ENCODE assay signal across 8 cellular contexts in genomic region chr2:174561283-174562275, GRCh38. TPM values are rescaled to one million over a fixed set of nuclear protein-coding genes. Genes with fewer than 3 reads are reported as not detected.
DNase-seq lines count a peak whose midpoint lies in the region; ATAC-seq and TF ChIP-seq lines count a peak whose summit lies in the region.

No MANE protein-coding gene starts in this region.

- no peak overlapping the region for H3K4me3 ChIP-seq in ovary

- TF ChIP-seq EP300 in ovary (IDR thresholded peaks at IDR 0.05), result no peak

- peak overlapping the region in 1 of 2 donors; percentile 36 for H3K27ac ChIP-seq in ovary

- H3K9me3 Mint-ChIP-seq in WTC11 (no peaks in the 10 kb centered on the region), endothelial cell (ENCODE audit: unreplicated experiment) (no peaks in the 10 kb centered on the region)

- H3K27me3 ChIP-seq in ovary, result no peaks in the 10 kb centered on the region

- POLR2A ChIA-PET in WTC11 (lab: Charles Lee), result no interaction called here

- WGBS in ovary, 3 donors, result 13 to 14% (median 13%) methylated on average over 11 of the region's 11 CpGs

- no peaks in the 10 kb centered on the region for H3K9me3 ChIP-seq in ovary

- intact Hi-C loops in ovary (cut with DNase I), result no loop called here

- no peak overlapping the region for H3K4me3 Mint-ChIP-seq in WTC11
- H3K4me3 Mint-ChIP-seq in endothelial cell (ENCODE audit: unreplicated experiment), result no peak overlapping the region

- ATAC-seq in WTC11 (peak; percentile 60), HG03520 (IDR thresholded peaks at IDR 0.05; ENCODE audit: unreplicated experiment) (no peak)

- H3K27ac Mint-ChIP-seq in WTC11 (no peak overlapping the region), endothelial cell (ENCODE audit: unreplicated experiment) (no peak overlapping the region)

- peaks cover 2% of the 10 kb centered on the region for H3K4me1 ChIP-seq in ovary (ENCODE audit: insufficient read depth)

- peaks cover 5% of the 10 kb centered on the region; the same call in 1 of the 2 replicates for H3K4me1 Mint-ChIP-seq in WTC11
- no peaks in the 10 kb centered on the region for H3K4me1 Mint-ChIP-seq in endothelial cell (ENCODE audit: unreplicated experiment)

- DNase-seq in COLO829 (ENCODE audit: low spot score), result peak; percentile 11
- no peak for DNase-seq in WTC11 (ENCODE audit: low spot score)
- peak; percentile 98 for DNase-seq in globus pallidus (ENCODE audit: low spot score)
- DNase-seq in ovary, result peak; percentile 76 to 88 (median 81)
- DNase-seq in HPDE6-E6E7 (ENCODE audit: extremely low spot score), result no peak
- no peak for DNase-seq in endothelial cell (ENCODE audit: low spot score)
- DNase-seq in NK-92 treated with Interleukin-12 subunit alpha and Interleukin-12 subunit beta, amount 100 ng/mL, for 24 hours (lab: John Stamatoyannopoulos, UW), result no peak

- no peak for TF ChIP-seq POLR2A in ovary (IDR thresholded peaks at IDR 0.05)

- H3K27me3 Mint-ChIP-seq in WTC11 (ENCODE audit: low read depth), result peaks cover 3% of the 10 kb centered on the region; the same call in 1 of the 2 replicates
- no peaks in the 10 kb centered on the region for H3K27me3 Mint-ChIP-seq in endothelial cell (ENCODE audit: unreplicated experiment)

- CTCF ChIA-PET in WTC11 (lab: Charles Lee), result interaction anchor here (0.6 to 2.3 kb wide), 3 partner anchors 15 to 573 kb away, joined by 3 to 12 read pairs (median 3); no protein-coding TSS in a partner anchor

- H3K36me3 Mint-ChIP-seq in WTC11, result no peaks in the 10 kb centered on the region
- H3K36me3 Mint-ChIP-seq in endothelial cell (ENCODE audit: low read depth, unreplicated experiment), result peaks cover 25% of the 10 kb centered on the region

- H3K36me3 ChIP-seq in ovary, result no peaks in the 10 kb centered on the region

- TF ChIP-seq CTCF in WTC11 (IDR thresholded peaks at IDR 0.05) (no peak), ovary (IDR thresholded peaks at IDR 0.05) (no peak), endothelial cell (IDR thresholded peaks at IDR 0.05; ENCODE audit: unreplicated experiment) (no peak)

TF ChIP-seq in WTC11, 78 proteins besides CTCF, POLR2A, EP300 and RAD21:
- no peak for TF ChIP-seq ZNF263 (CRISPR knock-in tag; IDR thresholded peaks at IDR 0.05; ENCODE audit: low read depth)

RNA-seq across cellular contexts. Expression of gene WIPF1, which starts 36.0 kb away (rescaled TPM):
- 6.4 to 6.7 TPM (median 6.4 TPM) in 3 replicates for total RNA-seq in WTC11 (2021)
- total RNA-seq in ovary, result 10 to 100 TPM in 6 of 7 donors, 1 to 10 TPM in 1; 9.7 to 42.6 (median 24.4) TPM
- polyA plus RNA-seq in ovary, result 10 to 100 TPM; 13.3 to 34.7 TPM
- 62.8 TPM for total RNA-seq in endothelial cell (ENCODE audit: unreplicated experiment)

Comparison
In these comparisons a context has a peak if more than half of its experiments do, and no peak if none do; other contexts are left out.
1. DNase-seq: peak in COLO829 (single experiment), globus pallidus (single experiment) and ovary (5 of 5); none in WTC11 (single experiment), HPDE6-E6E7 (single experiment), endothelial cell (single experiment) and NK-92 treated with Interleukin-12 subunit alpha and Interleukin-12 subunit beta, amount 100 ng/mL, for 24 hours (single experiment).